ENCODE assay signal across 14 cellular contexts in the genomic region with DNA sequence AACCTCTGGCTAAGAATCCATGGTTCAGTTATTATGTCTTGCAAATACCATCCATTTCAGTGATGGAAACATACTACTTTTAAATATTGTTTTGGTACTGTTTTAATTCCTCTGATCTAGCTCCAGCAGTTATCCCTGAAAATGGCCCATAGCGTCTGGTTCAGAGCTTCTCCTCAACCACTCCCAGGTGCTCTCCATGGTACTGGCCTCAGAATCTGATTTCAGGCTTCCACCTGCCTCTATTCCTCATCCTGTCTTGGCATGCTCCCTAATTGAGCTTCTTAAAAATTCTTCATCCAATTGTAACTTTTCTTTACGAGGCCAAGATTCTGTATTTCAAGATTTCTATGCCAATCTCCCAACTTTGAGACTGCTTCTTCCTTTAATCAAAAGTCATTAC.
DNase-seq lines count a peak whose midpoint lies in the region; TF ChIP-seq lines count a peak whose summit lies in the region.
"Had no signal": no experiment of that assay in that cellular context is flagged by ENCODE, and none has a peak within 500 bp of the region (broad histone marks: within the 10 kb centered on the region; RNA-seq: fewer than 3 reads in every experiment).

No MANE protein-coding gene starts in this region.

- peaks cover 2% of the 10 kb centered on the region for H3K27me3 Mint-ChIP-seq in activated T-helper 1 cell treated with anti-CD3 and anti-CD28 coated beads, Interleukin-12 subunit alpha, Interleukin-12 subunit beta, Interleukin-2, Interleukin-4 antibody, amounts not matched to agents 30 ng/mL and 10 ng/mL and 1 ng/mL, durations not matched to agents 14 hours and 24 hours and 36 hours (ENCODE audit: insufficient read depth)

- intact Hi-C loops in activated T-helper 1 cell treated with anti-CD3 and anti-CD28 coated beads, Interleukin-12 subunit alpha, Interleukin-12 subunit beta, Interleukin-2, Interleukin-4 antibody, amounts not matched to agents 30 ng/mL and 10 ng/mL and 1 ng/mL, durations not matched to agents 14 hours and 24 hours and 36 hours (cut with micrococcal nuclease) = no loop called here

- no peaks in the 10 kb centered on the region for H3K9me3 Mint-ChIP-seq in activated T-helper 1 cell treated with anti-CD3 and anti-CD28 coated beads, Interleukin-12 subunit alpha, Interleukin-12 subunit beta, Interleukin-2, Interleukin-4 antibody, amounts not matched to agents 30 ng/mL and 10 ng/mL and 1 ng/mL, durations not matched to agents 14 hours and 24 hours and 36 hours
- H3K9me3 Mint-ChIP-seq: activated B cell treated with CpG ODN at 0.5 μM for 24 hours had no signal

- no peaks in the 10 kb centered on the region for H3K36me3 Mint-ChIP-seq in activated T-helper 1 cell treated with anti-CD3 and anti-CD28 coated beads, Interleukin-12 subunit alpha, Interleukin-12 subunit beta, Interleukin-2, Interleukin-4 antibody, amounts not matched to agents 30 ng/mL and 10 ng/mL and 1 ng/mL, durations not matched to agents 14 hours and 24 hours and 36 hours (ENCODE audit: low read depth)

- no peak overlapping the region for H3K4me3 Mint-ChIP-seq in activated T-helper 1 cell treated with anti-CD3 and anti-CD28 coated beads, Interleukin-12 subunit alpha, Interleukin-12 subunit beta, Interleukin-2, Interleukin-4 antibody, amounts not matched to agents 30 ng/mL and 10 ng/mL and 1 ng/mL, durations not matched to agents 14 hours and 24 hours and 36 hours
- H3K4me3 Mint-ChIP-seq: activated B cell treated with CpG ODN at 0.5 μM for 24 hours had no signal

- no peaks in the 10 kb centered on the region for H3K4me1 Mint-ChIP-seq in activated T-helper 1 cell treated with anti-CD3 and anti-CD28 coated beads, Interleukin-12 subunit alpha, Interleukin-12 subunit beta, Interleukin-2, Interleukin-4 antibody, amounts not matched to agents 30 ng/mL and 10 ng/mL and 1 ng/mL, durations not matched to agents 14 hours and 24 hours and 36 hours (ENCODE audit: low read depth)
- H3K4me1 Mint-ChIP-seq: activated B cell treated with CpG ODN at 0.5 μM for 24 hours had no signal

- no peak for TF ChIP-seq CTCF in cardiac fibroblast (IDR thresholded peaks at IDR 0.05; ENCODE audit: low read depth, low read length)

- no peak overlapping the region for H3K4me3 ChIP-seq in cardiac fibroblast (replicated peaks in 1 of 2; ENCODE audit: low read depth in 2 of 2, low read length in 2 of 2)
- H3K4me3 ChIP-seq: BLaER1 treated with 17β-estradiol and CSF1 and Interleukin-3, amounts not matched to agents 10 nM and 100 nM; left lung; smooth muscle cell had no signal

- DNase-seq in EL = peak; percentile 5
- peak; percentile 11 for DNase-seq in NCI-H226
- peak; percentile 19 to 35 for DNase-seq in cardiac fibroblast (ENCODE audit: low read depth in 2 of 2)
- peak; percentile 79 for DNase-seq in left kidney (ENCODE audit: low read depth, low spot score)
- no peak for DNase-seq in NCI-H2196 (lab: John Stamatoyannopoulos, UW; ENCODE audit: unreplicated experiment)
- DNase-seq in activated T-helper 1 cell treated with anti-CD3 and anti-CD28 coated beads, Interleukin-12 subunit alpha, Interleukin-12 subunit beta, Interleukin-2, Interleukin-4 antibody, amounts not matched to agents 30 ng/mL and 10 ng/mL and 1 ng/mL, durations not matched to agents 14 hours and 24 hours and 36 hours (ENCODE audit: low spot score) = no peak
- DNase-seq in midbrain (lab: John Stamatoyannopoulos, UW) = no peak
- no peak for DNase-seq in T-helper 1 cell
- DNase-seq: activated B cell treated with CpG ODN at 0.5 μM for 24 hours, activated T-cell treated with anti-CD3 and anti-CD28 coated beads for 4 hours, left lung, NCI-H1417 treated with DMSO at 0.1 percent for 48 hours had no signal

- H3K27ac Mint-ChIP-seq in activated T-helper 1 cell treated with anti-CD3 and anti-CD28 coated beads, Interleukin-12 subunit alpha, Interleukin-12 subunit beta, Interleukin-2, Interleukin-4 antibody, amounts not matched to agents 30 ng/mL and 10 ng/mL and 1 ng/mL, durations not matched to agents 14 hours and 24 hours and 36 hours = no peak overlapping the region
- H3K27ac Mint-ChIP-seq: activated B cell treated with CpG ODN at 0.5 μM for 24 hours had no signal

Comparison
In these comparisons a context has a peak if more than half of its experiments do, and no peak if none do; other contexts are left out.
1. DNase-seq: peak in EL (single experiment), NCI-H226 (single experiment), cardiac fibroblast (2 of 2) and left kidney (single experiment); none in NCI-H2196 (single experiment), activated T-helper 1 cell treated with anti-CD3 and anti-CD28 coated beads, Interleukin-12 subunit alpha, Interleukin-12 subunit beta, Interleukin-2, Interleukin-4 antibody, amounts not matched to agents 30 ng/mL and 10 ng/mL and 1 ng/mL, durations not matched to agents 14 hours and 24 hours and 36 hours (single experiment), midbrain (single experiment) and T-helper 1 cell (0 of 5).